ENCODE assay signal across 8 cellular contexts in genomic region chr2:96407041-96407918, GRCh38.
A peak's percentile ranks its signal among the peaks of the same experiment; 100 is the strongest.
DNase-seq lines count a peak whose midpoint lies in the region; ATAC-seq and TF ChIP-seq lines count a peak whose summit lies in the region.

No MANE protein-coding gene starts in this region.

- ATAC-seq in RWPE2 (ENCODE audit: low read depth) (peak; percentile 80), GM19035 (IDR thresholded peaks at IDR 0.05; ENCODE audit: unreplicated experiment) (no peak)

- TF ChIP-seq CTCF in RWPE2 (IDR thresholded peaks at IDR 0.05; ENCODE audit: poor library complexity, severe bottlenecking) (peak; percentile 83), fibroblast of villous mesenchyme (IDR thresholded peaks at IDR 0.05; ENCODE audit: insufficient read depth, low read depth, low read length) (peak; percentile 81), neutrophil (IDR thresholded peaks at IDR 0.05) (peak; percentile 47)

- H3K36me3 ChIP-seq in RWPE2 (ENCODE audit: low read depth) (no peaks in the 10 kb centered on the region), neutrophil (no peaks in the 10 kb centered on the region)

- H3K9me3 ChIP-seq in RWPE2 (ENCODE audit: severe bottlenecking) (no peaks in the 10 kb centered on the region), neutrophil (no peaks in the 10 kb centered on the region)

- H3K4me1 ChIP-seq in RWPE2 (ENCODE audit: insufficient read depth, poor library complexity, severe bottlenecking): no peaks in the 10 kb centered on the region
- H3K4me1 ChIP-seq in neutrophil (ENCODE audit: control insufficient read depth in 1 of 2, insufficient read depth in 1 of 2, low read depth in 1 of 2, low read length in 1 of 2): peaks cover 4% of the 10 kb centered on the region in 2 experiments

- H3K27ac ChIP-seq in RWPE2 (ENCODE audit: poor library complexity, severe bottlenecking) (no peak overlapping the region), neutrophil (no peak overlapping the region)

- DNase-seq in G401 (ENCODE audit: low spot score) (peak; percentile 87), HuH-7 (ENCODE audit: low spot score) (peak; percentile 86), RWPE2 (ENCODE audit: low spot score) (no peak), fibroblast of villous mesenchyme (ENCODE audit: low read depth) (peak; percentile 80), superior temporal gyrus (ENCODE audit: extremely low spot score) (peak; percentile 85)
- DNase-seq in activated effector memory CD4-positive, alpha-beta T cell treated with anti-CD3 and anti-CD28 coated beads, Interleukin-2, amount 50 U/mL, for 16 hours: peak; percentile 87

- in situ Hi-C loops in G401 (cut with HindIII; ENCODE audit: low sequenced_read_pairs): loop anchor here (10.0 kb wide), 1 partner anchor 108 kb away; no protein-coding TSS in a partner anchor

- H3K27me3 ChIP-seq in RWPE2 (ENCODE audit: insufficient read depth, poor library complexity, severe bottlenecking) (no peaks in the 10 kb centered on the region), neutrophil (no peaks in the 10 kb centered on the region)

- no peak overlapping the region for H3K4me3 ChIP-seq in RWPE2 (ENCODE audit: severe bottlenecking)
- H3K4me3 ChIP-seq in fibroblast of villous mesenchyme (ENCODE audit: low read depth, low read length): no peak overlapping the region
- no peak overlapping the region for H3K4me3 ChIP-seq in neutrophil (ENCODE audit: low read depth in 1 of 2, low read length in 1 of 2)
